In the genomic region with DNA sequence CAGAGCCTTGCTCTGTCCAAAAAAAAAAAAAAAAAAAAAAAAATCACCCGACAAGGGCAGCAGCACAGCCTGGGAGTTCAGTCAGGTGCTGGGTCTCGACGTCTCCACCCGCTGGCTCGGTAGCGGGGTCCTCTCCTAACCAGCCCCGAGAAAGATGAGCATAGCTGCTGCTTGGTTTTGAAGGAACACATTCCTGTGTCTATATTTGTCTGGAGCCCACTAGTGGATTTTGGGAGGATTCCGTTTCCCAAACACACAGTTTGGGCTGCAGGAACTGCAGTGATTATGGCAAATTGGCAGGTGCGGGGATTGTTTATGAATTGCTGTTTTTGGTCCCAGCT, we compare ENCODE assay signal across 8 cellular contexts. TPM values are rescaled to one million over a fixed set of nuclear protein-coding genes. Genes with fewer than 3 reads are reported as not detected.
DNase-seq lines count a peak whose midpoint lies in the region; ATAC-seq, FAIRE-seq and TF ChIP-seq lines count a peak whose summit lies in the region.

No MANE protein-coding gene starts in this region.

- no peak overlapping the region for H3K18ac ChIP-seq in mesendoderm (ENCODE audit: low read length)

- TF ChIP-seq RAD21 in A549 (conservative IDR thresholded peaks at IDR 0.05 in 1 of 2, IDR thresholded peaks at IDR 0.05 in 1 of 2), result no peak
- TF ChIP-seq RAD21 in HCT116 (IDR thresholded peaks at IDR 0.05; ENCODE audit: low read depth), result no peak

- H4K20me1 ChIP-seq in HCT116 (ENCODE audit: insufficient read depth), result no peaks in the 10 kb centered on the region

- intact Hi-C loops in HCT116 (cut with micrococcal nuclease), result no loop called here
- intact Hi-C loops in body of pancreas (cut with DNase I), result no loop called here

- H3K4me2 ChIP-seq in A549 (peak overlapping the region; percentile 99), HCT116 (ENCODE audit: low read length) (peak overlapping the region; percentile 98), mesendoderm (ENCODE audit: low read length) (no peak overlapping the region)

- H3K56ac ChIP-seq in mesendoderm (ENCODE audit: low read length), result no peak overlapping the region

- H3K9me2 ChIP-seq in HCT116 (ENCODE audit: insufficient read depth), result no peaks in the 10 kb centered on the region

- ATAC-seq in A549, result 0 out of 6 replicates have a peak, but pooled peaks of 1 of the 2 experiments have one; percentile 2
- no peak for ATAC-seq in HCT116
- no peak for ATAC-seq in body of pancreas
- no peak for ATAC-seq in HG03039 (IDR thresholded peaks at IDR 0.05; ENCODE audit: unreplicated experiment)

- RAD21 ChIA-PET in HCT116 (lab: Charles Lee; ENCODE audit: low non-redundant PET in 1 of 2, low total read pairs in 2 of 2, uncharacterized antibody in 2 of 2, unreplicated experiment in 2 of 2), result interaction anchor here in 1 of 2 experiments (0.6 kb wide), 1 partner anchor 59 kb away, joined by 8 read pairs; no protein-coding TSS in a partner anchor

- BruUV-seq in HCT116 (replicated peaks; lab: Mats Ljungman, UMichigan), result no TSS peak

- POLR2A ChIA-PET in A549 (lab: Yijun Ruan, JAX), result interaction anchor here (0.7 to 1.0 kb wide), 3 partner anchors 8 to 555 kb away, joined by 3 to 8 read pairs (median 5); no protein-coding TSS in a partner anchor
- POLR2A ChIA-PET in HCT116 (lab: Charles Lee), result no interaction called here

- DNase-seq in A549 (ENCODE audit: low read depth in 1 of 2, low spot score in 1 of 2) (no peak), HCT116 (ENCODE audit: low read depth, low spot score) (no peak), body of pancreas (peak in 2 of 4 donors; percentile 31 to 56), mesendoderm (peak; percentile 6), T1000 (lab: John Stamatoyannopoulos, UW) (no peak), DMS153 treated with DMSO at 0.1 percent for 48 hours (lab: John Stamatoyannopoulos, UW; ENCODE audit: unreplicated experiment) (no peak)
- DNase-seq in stimulated activated CD4-positive, alpha-beta T cell treated with anti-CD3 and anti-CD28 coated beads, Interleukin-12 subunit alpha, Interleukin-12 subunit beta, amount 100 ng/mL, for 4 hours, result no peak

- no peak overlapping the region for H2BK120ac ChIP-seq in mesendoderm (ENCODE audit: low read depth, low read length)

- no peak for TF ChIP-seq EP300 in A549 (IDR thresholded peaks at IDR 0.05)

- H3K4ac ChIP-seq in mesendoderm (ENCODE audit: low read depth, low read length), result no peak overlapping the region

- H3K27me3 ChIP-seq in HCT116 (ENCODE audit: insufficient read depth, low read length), result no peaks in the 10 kb centered on the region
- no peaks in the 10 kb centered on the region for H3K27me3 ChIP-seq in body of pancreas
- no peaks in the 10 kb centered on the region for H3K27me3 ChIP-seq in mesendoderm (ENCODE audit: insufficient read depth, low read length, poor library complexity)

- FAIRE-seq in A549 (lab: Jason Lieb, UNC), result no peak

- 38% methylated on average over 9 of the region's 9 CpGs for WGBS in A549 (ENCODE audit: missing lambda C conversion rate)
- 16% methylated on average over 9 of the region's 9 CpGs for WGBS in body of pancreas, 2 donors
- no CpG with 5 or more reads among the region's 9 CpGs for WGBS in mesendoderm (ENCODE audit: extremely low coverage, insufficient coverage, low lambda C conversion rate)

- no peak overlapping the region for H2BK15ac ChIP-seq in mesendoderm (replicated peaks; ENCODE audit: low read depth)

- H3K79me1 ChIP-seq in mesendoderm (ENCODE audit: low read length), result no peaks in the 10 kb centered on the region

- H2AK5ac ChIP-seq in mesendoderm (ENCODE audit: low read length), result no peak overlapping the region

- no peak overlapping the region for H2BK5ac ChIP-seq in mesendoderm (ENCODE audit: low read length)

- H3K9me3 ChIP-seq in A549 (no peaks in the 10 kb centered on the region), HCT116 (ENCODE audit: control insufficient read depth in 1 of 2, insufficient read depth in 1 of 2, low read depth in 1 of 2, low read length in 2 of 2) (no peaks in the 10 kb centered on the region), body of pancreas (no peaks in the 10 kb centered on the region)

- TF ChIP-seq POLR2A in A549 (IDR thresholded peaks at IDR 0.05; ENCODE audit: low read length) (no peak), HCT116 (IDR thresholded peaks at IDR 0.05; ENCODE audit: borderline replicate concordance, extremely low read depth, insufficient read depth, insufficient read length) (no peak), body of pancreas (IDR thresholded peaks at IDR 0.05) (no peak)

- H4K5ac ChIP-seq in mesendoderm (ENCODE audit: low read length), result no peak overlapping the region

- no peak overlapping the region for H2AFZ ChIP-seq in HCT116 (ENCODE audit: low read depth, low read length, poor library complexity, severe bottlenecking)

- CTCF ChIA-PET in A549 (lab: Yijun Ruan, JAX) (interaction anchor here (0.8 to 3.0 kb wide), 8 partner anchors 9 to 613 kb away, joined by 3 to 9 read pairs (median 4); no protein-coding TSS in a partner anchor), HCT116 (lab: Charles Lee) (interaction anchor here (0.7 to 1.8 kb wide), 3 partner anchors 13 to 183 kb away, joined by 4 to 5 read pairs (median 5); no protein-coding TSS in a partner anchor)

- H3K36me3 ChIP-seq in HCT116 (ENCODE audit: control insufficient read depth in 1 of 2, insufficient read depth in 2 of 2, low read length in 2 of 2), result no peaks in the 10 kb centered on the region
- no peaks in the 10 kb centered on the region for H3K36me3 ChIP-seq in body of pancreas (replicated peaks in 1 of 2; ENCODE audit: insufficient read depth in 1 of 2, low read depth in 2 of 2)
- no peaks in the 10 kb centered on the region for H3K36me3 ChIP-seq in mesendoderm (ENCODE audit: control insufficient read depth, insufficient read depth, low read length)

- H3K23ac ChIP-seq in mesendoderm (ENCODE audit: low read length), result no peak overlapping the region

- H3K79me2 ChIP-seq in HCT116 (ENCODE audit: insufficient read depth, low read length) (no peaks in the 10 kb centered on the region), mesendoderm (ENCODE audit: control insufficient read depth, insufficient read depth, low read length) (no peaks in the 10 kb centered on the region)

- H3K27ac ChIP-seq in A549 (peak overlapping the region; percentile 68 to 79; a peak in 3 of 6 replicates), HCT116 (ENCODE audit: low read depth, low read length) (no peak overlapping the region; the same call in 1 of the 2 replicates), body of pancreas (peak overlapping the region in 3 of 4 donors; percentile 78 to 85 (median 82)), mesendoderm (ENCODE audit: low read depth, low read length) (no peak overlapping the region)

- peak overlapping the region; percentile 96 for H3K4me3 ChIP-seq in A549
- peak overlapping the region; percentile 63 to 77 for H3K4me3 ChIP-seq in HCT116 (replicated peaks in 1 of 2; ENCODE audit: low read depth in 1 of 2, low read length in 2 of 2)
- peak overlapping the region in 1 of 2 donors; percentile 72 for H3K4me3 ChIP-seq in body of pancreas
- no peak overlapping the region for H3K4me3 ChIP-seq in mesendoderm (ENCODE audit: low read length)

- H4K8ac ChIP-seq in mesendoderm (ENCODE audit: low read depth, low read length), result no peak overlapping the region

- H3K4me1 ChIP-seq in A549, result 0 out of 3 replicates have a peak, but pooled peaks cover 3% of the 10 kb centered on the region
- H3K4me1 ChIP-seq in HCT116 (ENCODE audit: control insufficient read depth in 1 of 2, insufficient read depth in 2 of 2, low read length in 2 of 2), result peaks cover 3 to 12% of the 10 kb centered on the region in 2 experiments; a peak in 2 of 4 replicates
- peaks cover 59% of the 10 kb centered on the region for H3K4me1 ChIP-seq in body of pancreas
- H3K4me1 ChIP-seq in mesendoderm (ENCODE audit: control insufficient read depth, low read depth, low read length), result no peaks in the 10 kb centered on the region

- TF ChIP-seq CTCF in A549 (IDR thresholded peaks at IDR 0.05) (no peak), HCT116 (IDR thresholded peaks at IDR 0.05 in 2 of 3, conservative IDR thresholded peaks at IDR 0.05 in 1 of 3; ENCODE audit: borderline replicate concordance in 1 of 3, insufficient read depth in 1 of 3, low read depth in 2 of 3, low read length in 2 of 3) (no peak; a peak in 1 of 6 replicates), body of pancreas (IDR thresholded peaks at IDR 0.05) (no peak)

- H3K9ac ChIP-seq in HCT116 (ENCODE audit: low read length), result peak overlapping the region; percentile 71; the same call in 1 of the 2 replicates
- no peak overlapping the region for H3K9ac ChIP-seq in mesendoderm (ENCODE audit: low read length)

TF ChIP-seq in A549, 52 proteins besides CTCF, POLR2A, EP300 and RAD21 (continues in another document):
- TF ChIP-seq NPAS2 (CRISPR knock-in tag; IDR thresholded peaks at IDR 0.05; ENCODE audit: borderline replicate concordance), result no peak

TF ChIP-seq in HCT116, 20 proteins besides CTCF, POLR2A, EP300 and RAD21 (continues in another document):
- no peak for TF ChIP-seq ZNF274 (IDR thresholded peaks at IDR 0.05; ENCODE audit: low read depth, low read length)
- TF ChIP-seq EZH2 (IDR thresholded peaks at IDR 0.05), result no peak
- no peak for TF ChIP-seq EZH2phosphoT487 (IDR thresholded peaks at IDR 0.05; ENCODE audit: borderline replicate concordance)
- no peak for TF ChIP-seq ELF1 (IDR thresholded peaks at IDR 0.05; ENCODE audit: borderline replicate concordance, low read depth)
- TF ChIP-seq SP1 (IDR thresholded peaks at IDR 0.05; ENCODE audit: low read depth), result no peak
- no peak for TF ChIP-seq SIN3A (IDR thresholded peaks at IDR 0.05; ENCODE audit: low read depth)
- no peak for TF ChIP-seq ZFX (IDR thresholded peaks at IDR 0.05)
- no peak for TF ChIP-seq SRF (IDR thresholded peaks at IDR 0.05; ENCODE audit: low read depth)
- no peak for TF ChIP-seq POLR2AphosphoS5 (IDR thresholded peaks at IDR 0.05; ENCODE audit: low read depth, low read length)
- TF ChIP-seq TCF7L2 (IDR thresholded peaks at IDR 0.05; ENCODE audit: borderline replicate concordance, extremely low read depth, insufficient read depth, insufficient read length), result no peak
- TF ChIP-seq, protein P1, sequence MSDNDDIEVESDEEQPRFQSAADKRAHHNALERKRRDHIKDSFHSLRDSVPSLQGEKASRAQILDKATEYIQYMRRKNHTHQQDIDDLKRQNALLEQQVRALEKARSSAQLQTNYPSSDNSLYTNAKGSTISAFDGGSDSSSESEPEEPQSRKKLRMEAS (IDR thresholded peaks at IDR 0.05), result no peak
- TF ChIP-seq FOSL1 (IDR thresholded peaks at IDR 0.05; ENCODE audit: low read depth), result no peak

RNA-seq across cellular contexts. Expression of a gene that starts 1.2 kb away (rescaled TPM):
- polyA plus RNA-seq in A549 (2011; rRNA removed) (2.9 and 3.7 TPM in 2 replicates), A549 (2017; fragmentation: RNase III; extraction: RNeasy Plus Mini Kit Qiagen cat#74134 plus additional on column Dnase treatment) (2.4 to 3.2 TPM (median 2.9 TPM) in 3 replicates)
- polyA plus RNA-seq in A549 (2012; cell fraction: cytosol; rRNA removed), result 1.7 and 2.3 TPM in 2 replicates
- polyA plus RNA-seq in A549 (2012; cell fraction: nucleus; rRNA removed), result 1.2 and 2.4 TPM in 2 replicates
- 0.87 and 1.3 TPM in 2 replicates for polyA minus RNA-seq in A549 (2011; rRNA and poly(A)+ RNA removed)
- total RNA-seq in HCT116 (2021; ENCODE audit: unreplicated experiment) (8.8 TPM), body of pancreas (10 to 100 TPM in 1 of 2 donors, 1 to 10 TPM in 1; 3.3 to 26.2 TPM)
- polyA plus RNA-seq in HCT116 (2012), result 2.1 and 3.3 TPM in 2 replicates
- polyA plus RNA-seq in mesendoderm (2013, experiment 1 of 2), result 6.0 TPM
- 6.1 TPM for polyA plus RNA-seq in mesendoderm (2013, experiment 2 of 2)

Comparison
In these comparisons a context has a peak if more than half of its experiments do, and no peak if none do; other contexts are left out.
1. H3K27ac ChIP-seq: peak in A549 (2 of 2) and body of pancreas (3 of 4); none in HCT116 (single experiment) and mesendoderm (single experiment).